Comparison of ENCODE assay signal across 1 cellular context in the genomic region with DNA sequence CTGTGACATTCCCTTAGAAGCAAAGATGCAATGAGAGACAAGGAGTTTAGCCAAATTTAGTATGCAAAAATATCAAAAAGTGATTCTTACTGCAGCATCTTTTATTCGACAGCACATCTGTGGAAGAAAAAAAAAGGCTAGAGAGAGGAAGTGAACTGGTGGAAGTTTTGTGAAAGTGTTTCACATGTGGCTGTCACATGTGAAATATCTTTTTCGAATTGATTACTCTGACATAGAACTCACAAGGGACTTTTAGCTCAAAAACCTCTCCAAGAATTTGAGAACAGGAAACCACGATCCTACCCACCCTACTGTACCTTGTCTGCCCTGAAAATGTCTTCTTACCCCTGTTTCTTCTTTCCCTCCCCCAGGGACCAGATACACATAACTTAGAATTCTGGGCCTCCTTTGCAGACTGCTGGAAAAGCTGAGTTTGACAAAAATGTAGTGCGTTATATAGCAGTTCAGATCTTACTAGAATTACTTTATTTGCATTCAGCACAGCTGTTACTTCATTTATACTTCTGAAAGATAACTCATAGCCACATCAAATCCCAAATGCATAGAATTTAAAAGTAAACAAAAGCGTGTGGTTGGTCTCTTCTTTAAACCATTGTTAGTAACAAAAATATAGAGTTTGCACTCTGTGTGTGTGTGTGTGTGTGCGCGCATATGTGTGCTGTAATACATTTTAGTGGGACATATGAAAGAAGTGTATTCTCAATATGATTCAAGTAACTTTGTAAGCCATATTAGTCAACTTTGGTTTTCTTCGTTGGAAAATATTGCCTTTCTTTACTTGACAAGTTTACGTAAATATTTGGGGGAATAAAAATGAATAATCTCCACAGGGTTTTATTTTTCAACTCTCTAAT.
TF ChIP-seq lines count a peak whose summit lies in the region.

No MANE protein-coding gene starts in this region.

TF ChIP-seq in GM23338, 12 proteins besides CTCF, POLR2A, EP300 and RAD21 (continued from another document):
- TF ChIP-seq, protein P1, sequence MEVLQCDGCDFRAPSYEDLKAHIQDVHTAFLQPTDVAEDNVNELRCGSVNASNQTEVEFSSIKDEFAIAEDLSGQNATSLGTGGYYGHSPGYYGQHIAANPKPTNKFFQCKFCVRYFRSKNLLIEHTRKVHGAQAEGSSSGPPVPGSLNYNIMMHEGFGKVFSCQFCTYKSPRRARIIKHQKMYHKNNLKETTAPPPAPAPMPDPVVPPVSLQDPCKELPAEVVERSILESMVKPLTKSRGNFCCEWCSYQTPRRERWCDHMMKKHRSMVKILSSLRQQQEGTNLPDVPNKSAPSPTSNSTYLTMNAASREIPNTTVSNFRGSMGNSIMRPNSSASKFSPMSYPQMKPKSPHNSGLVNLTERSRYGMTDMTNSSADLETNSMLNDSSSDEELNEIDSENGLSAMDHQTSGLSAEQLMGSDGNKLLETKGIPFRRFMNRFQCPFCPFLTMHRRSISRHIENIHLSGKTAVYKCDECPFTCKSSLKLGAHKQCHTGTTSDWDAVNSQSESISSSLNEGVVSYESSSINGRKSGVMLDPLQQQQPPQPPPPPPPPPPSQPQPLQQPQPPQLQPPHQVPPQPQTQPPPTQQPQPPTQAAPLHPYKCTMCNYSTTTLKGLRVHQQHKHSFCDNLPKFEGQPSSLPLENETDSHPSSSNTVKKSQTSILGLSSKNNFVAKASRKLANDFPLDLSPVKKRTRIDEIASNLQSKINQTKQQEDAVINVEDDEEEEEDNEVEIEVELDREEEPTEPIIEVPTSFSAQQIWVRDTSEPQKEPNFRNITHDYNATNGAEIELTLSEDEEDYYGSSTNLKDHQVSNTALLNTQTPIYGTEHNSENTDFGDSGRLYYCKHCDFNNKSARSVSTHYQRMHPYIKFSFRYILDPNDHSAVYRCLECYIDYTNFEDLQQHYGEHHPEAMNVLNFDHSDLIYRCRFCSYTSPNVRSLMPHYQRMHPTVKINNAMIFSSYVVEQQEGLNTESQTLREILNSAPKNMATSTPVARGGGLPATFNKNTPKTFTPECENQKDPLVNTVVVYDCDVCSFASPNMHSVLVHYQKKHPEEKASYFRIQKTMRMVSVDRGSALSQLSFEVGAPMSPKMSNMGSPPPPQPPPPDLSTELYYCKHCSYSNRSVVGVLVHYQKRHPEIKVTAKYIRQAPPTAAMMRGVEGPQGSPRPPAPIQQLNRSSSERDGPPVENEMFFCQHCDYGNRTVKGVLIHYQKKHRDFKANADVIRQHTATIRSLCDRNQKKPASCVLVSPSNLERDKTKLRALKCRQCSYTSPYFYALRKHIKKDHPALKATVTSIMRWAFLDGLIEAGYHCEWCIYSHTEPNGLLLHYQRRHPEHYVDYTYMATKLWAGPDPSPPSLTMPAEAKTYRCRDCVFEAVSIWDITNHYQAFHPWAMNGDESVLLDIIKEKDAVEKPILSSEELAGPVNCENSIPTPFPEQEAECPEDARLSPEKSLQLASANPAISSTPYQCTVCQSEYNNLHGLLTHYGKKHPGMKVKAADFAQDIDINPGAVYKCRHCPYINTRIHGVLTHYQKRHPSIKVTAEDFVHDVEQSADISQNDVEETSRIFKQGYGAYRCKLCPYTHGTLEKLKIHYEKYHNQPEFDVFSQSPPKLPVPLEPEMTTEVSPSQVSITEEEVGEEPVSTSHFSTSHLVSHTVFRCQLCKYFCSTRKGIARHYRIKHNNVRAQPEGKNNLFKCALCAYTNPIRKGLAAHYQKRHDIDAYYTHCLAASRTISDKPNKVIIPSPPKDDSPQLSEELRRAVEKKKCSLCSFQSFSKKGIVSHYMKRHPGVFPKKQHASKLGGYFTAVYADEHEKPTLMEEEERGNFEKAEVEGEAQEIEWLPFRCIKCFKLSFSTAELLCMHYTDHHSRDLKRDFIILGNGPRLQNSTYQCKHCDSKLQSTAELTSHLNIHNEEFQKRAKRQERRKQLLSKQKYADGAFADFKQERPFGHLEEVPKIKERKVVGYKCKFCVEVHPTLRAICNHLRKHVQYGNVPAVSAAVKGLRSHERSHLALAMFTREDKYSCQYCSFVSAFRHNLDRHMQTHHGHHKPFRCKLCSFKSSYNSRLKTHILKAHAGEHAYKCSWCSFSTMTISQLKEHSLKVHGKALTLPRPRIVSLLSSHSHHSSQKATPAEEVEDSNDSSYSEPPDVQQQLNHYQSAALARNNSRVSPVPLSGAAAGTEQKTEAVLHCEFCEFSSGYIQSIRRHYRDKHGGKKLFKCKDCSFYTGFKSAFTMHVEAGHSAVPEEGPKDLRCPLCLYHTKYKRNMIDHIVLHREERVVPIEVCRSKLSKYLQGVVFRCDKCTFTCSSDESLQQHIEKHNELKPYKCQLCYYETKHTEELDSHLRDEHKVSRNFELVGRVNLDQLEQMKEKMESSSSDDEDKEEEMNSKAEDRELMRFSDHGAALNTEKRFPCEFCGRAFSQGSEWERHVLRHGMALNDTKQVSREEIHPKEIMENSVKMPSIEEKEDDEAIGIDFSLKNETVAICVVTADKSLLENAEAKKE (CRISPR knock-in tag; IDR thresholded peaks at IDR 0.05), result no peak
